8 cellular contexts compared by ENCODE assay signal in genomic region chrX:48475295-48475694, GRCh38. TPM values are rescaled to one million over a fixed set of nuclear protein-coding genes. Genes with fewer than 3 reads are reported as not detected.
DNase-seq lines count a peak whose midpoint lies in the region; TF ChIP-seq lines count a peak whose summit lies in the region.

No MANE protein-coding gene starts in this region.

- H3K27ac ChIP-seq in ectodermal cell (ENCODE audit: insufficient read depth, low read depth, low read length, poor library complexity, severe bottlenecking), result no peak overlapping the region
- H3K27ac ChIP-seq in neuronal stem cell (replicated peaks; ENCODE audit: low read length), result no peak overlapping the region

- no peaks in the 10 kb centered on the region for H3K27me3 ChIP-seq in ectodermal cell (ENCODE audit: control insufficient read depth, insufficient read depth, low read length, poor library complexity, severe bottlenecking)
- H3K27me3 ChIP-seq in neuronal stem cell (ENCODE audit: control insufficient read depth in 3 of 3, insufficient read depth in 3 of 3, low read depth in 1 of 3, low read length in 3 of 3), result no peaks in the 10 kb centered on the region

- no peak overlapping the region for H2BK12ac ChIP-seq in neuronal stem cell (ENCODE audit: low read length)

- no peaks in the 10 kb centered on the region for H3K9me3 Mint-ChIP-seq in Calu3 (ENCODE audit: low read depth, unreplicated experiment)

- peak overlapping the region; percentile 45 for H3K4me2 ChIP-seq in neuronal stem cell (ENCODE audit: insufficient read depth, low read length, poor library complexity, severe bottlenecking)

- peaks cover 49% of the 10 kb centered on the region for H3K36me3 Mint-ChIP-seq in Calu3 (ENCODE audit: insufficient read depth, unreplicated experiment)

- H2BK120ac ChIP-seq in neuronal stem cell (ENCODE audit: low read depth, low read length), result no peak overlapping the region

- H2BK15ac ChIP-seq in neuronal stem cell (ENCODE audit: low read length), result no peak overlapping the region

- no peak overlapping the region for H4K8ac ChIP-seq in neuronal stem cell (ENCODE audit: low read depth, low read length)

- H3K27ac Mint-ChIP-seq in Calu3 (ENCODE audit: unreplicated experiment), result peak overlapping the region; percentile 97

- intact Hi-C loops in Calu3 (cut with micrococcal nuclease; ENCODE audit: unreplicated experiment), result no loop called here

- H3K9me3 ChIP-seq in ectodermal cell (ENCODE audit: control insufficient read depth, low read length), result no peaks in the 10 kb centered on the region
- no peaks in the 10 kb centered on the region for H3K9me3 ChIP-seq in neuronal stem cell (replicated peaks in 1 of 2; ENCODE audit: control insufficient read depth in 2 of 2, insufficient read depth in 1 of 2, low read depth in 1 of 2, low read length in 2 of 2)

- H3K14ac ChIP-seq in neuronal stem cell (ENCODE audit: low read length), result no peak overlapping the region

- peak overlapping the region; percentile 85 for H2AFZ ChIP-seq in neuronal stem cell (ENCODE audit: low read length)

- H3K79me1 ChIP-seq in neuronal stem cell (ENCODE audit: low read depth, low read length), result no peaks in the 10 kb centered on the region

- H2AK5ac ChIP-seq in neuronal stem cell (ENCODE audit: low read depth, low read length), result no peak overlapping the region

- H3K23ac ChIP-seq in neuronal stem cell (ENCODE audit: low read depth, low read length, poor library complexity), result no peak overlapping the region

- H3K4me3 Mint-ChIP-seq in Calu3 (ENCODE audit: low read depth, unreplicated experiment), result peak overlapping the region; percentile 78

- no peaks in the 10 kb centered on the region for H3K36me3 ChIP-seq in ectodermal cell (ENCODE audit: control insufficient read depth, insufficient read depth, low read length)
- H3K36me3 ChIP-seq in neuronal stem cell (replicated peaks in 1 of 2; ENCODE audit: control insufficient read depth in 2 of 2, insufficient read depth in 2 of 2, low read length in 2 of 2), result peaks cover 0 to 4% of the 10 kb centered on the region in 2 donors

- 40 to 50% methylated on average over 1 of the region's 5 CpGs for WGBS in ectodermal cell, 2 experiments
- WGBS in neuronal stem cell (ENCODE audit: extremely low coverage in 2 of 2, insufficient read length in 2 of 2, insufficient replicate concordance in 1 of 2), 2 donors, result no CpG with 5 or more reads among the region's 5 CpGs

- H3K18ac ChIP-seq in neuronal stem cell (ENCODE audit: low read length), result no peak overlapping the region

- peak overlapping the region; percentile 67 for H3K4me3 ChIP-seq in ectodermal cell (ENCODE audit: insufficient read depth, low read depth, low read length)
- H3K4me3 ChIP-seq in neuronal stem cell (ENCODE audit: low read length in 2 of 2), result peak overlapping the region; percentile 83 to 96

- H3K27me3 Mint-ChIP-seq in Calu3 (ENCODE audit: unreplicated experiment), result peaks cover 1% of the 10 kb centered on the region

- no peak overlapping the region for H3K4ac ChIP-seq in neuronal stem cell (ENCODE audit: low read length)

- H2BK5ac ChIP-seq in neuronal stem cell (ENCODE audit: low read length), result no peak overlapping the region

- CTCF ChIA-PET in Calu3 (lab: Charles Lee), result interaction anchor here (1.5 kb wide), 2 partner anchors 19 to 64 kb away, joined by 4 to 10 read pairs; partner anchors contain the start of gene TBC1D25

- H3K4me1 ChIP-seq in ectodermal cell (ENCODE audit: control insufficient read depth, insufficient read depth, low read length) (peaks cover 9% of the 10 kb centered on the region), neuronal stem cell (ENCODE audit: control insufficient read depth in 2 of 2, insufficient read depth in 1 of 2, low read depth in 1 of 2, low read length in 2 of 2) (peaks cover 9 to 10% of the 10 kb centered on the region in 2 donors)

- no peak for TF ChIP-seq CTCF in Calu3 (IDR thresholded peaks at IDR 0.05; ENCODE audit: unreplicated experiment)

- H4K91ac ChIP-seq in neuronal stem cell (ENCODE audit: low read depth, low read length, poor library complexity), result no peak overlapping the region

- DNase-seq in Calu3 (peak; percentile 31), NCI-H2227 treated with DMSO at 0.1 percent for 48 hours (lab: John Stamatoyannopoulos, UW) (peak; percentile 55), neuronal stem cell (ENCODE audit: low spot score) (no peak), mucosa of gallbladder (ENCODE audit: low spot score) (no peak), AG20443 (ENCODE audit: low spot score) (no peak), superior temporal gyrus (ENCODE audit: extremely low spot score) (no peak)
- DNase-seq in central memory CD4-positive, alpha-beta T cell, result no peak

- no peak overlapping the region for H3K9ac ChIP-seq in neuronal stem cell (ENCODE audit: low read depth, low read length, poor library complexity)

- peaks cover 32% of the 10 kb centered on the region for H3K4me1 Mint-ChIP-seq in Calu3 (ENCODE audit: low read depth, unreplicated experiment)

- BruUV-seq in Calu3 (replicated peaks; lab: Mats Ljungman, UMichigan), result no TSS peak

RNA-seq across cellular contexts. Expression of gene FTSJ1, which starts 0.7 kb away (rescaled TPM):
- total RNA-seq in Calu3 (2022) (64.9 and 75.2 TPM in 2 replicates), mucosa of gallbladder (24.6 TPM)
- 42.8 TPM for polyA plus RNA-seq in ectodermal cell (2013, experiment 1 of 4)
- polyA plus RNA-seq in ectodermal cell (2013, experiment 2 of 4), result 41.4 TPM
- 33.4 TPM for polyA plus RNA-seq in ectodermal cell (2013, experiment 3 of 4)
- 38.0 TPM for polyA plus RNA-seq in ectodermal cell (2013, experiment 4 of 4)
- 30.5 TPM for polyA plus RNA-seq in neuronal stem cell (2013, experiment 1 of 2)
- 30.8 TPM for polyA plus RNA-seq in neuronal stem cell (2013, experiment 2 of 2)

RNA-seq across cellular contexts. Expression of gene SLC38A5, which starts 5.2 kb away (rescaled TPM):
- 0.33 and 0.54 TPM in 2 replicates for total RNA-seq in Calu3 (2022)
- 11.6 TPM for polyA plus RNA-seq in ectodermal cell (2013, experiment 1 of 4)
- 14.1 TPM for polyA plus RNA-seq in ectodermal cell (2013, experiment 2 of 4)
- polyA plus RNA-seq in ectodermal cell (2013, experiment 3 of 4), result 7.0 TPM
- polyA plus RNA-seq in ectodermal cell (2013, experiment 4 of 4), result 8.9 TPM
- 3.7 TPM for polyA plus RNA-seq in neuronal stem cell (2013, experiment 1 of 2)
- 4.0 TPM for polyA plus RNA-seq in neuronal stem cell (2013, experiment 2 of 2)
- 3.8 TPM for total RNA-seq in mucosa of gallbladder

RNA-seq across cellular contexts. Expression of gene PORCN, which starts 33.5 kb away (rescaled TPM):
- total RNA-seq in Calu3 (2022) (15.6 and 19.3 TPM in 2 replicates), mucosa of gallbladder (11.8 TPM)
- polyA plus RNA-seq in ectodermal cell (2013, experiment 1 of 4), result 14.6 TPM
- 15.3 TPM for polyA plus RNA-seq in ectodermal cell (2013, experiment 2 of 4)
- polyA plus RNA-seq in ectodermal cell (2013, experiment 3 of 4), result 14.5 TPM
- polyA plus RNA-seq in ectodermal cell (2013, experiment 4 of 4), result 17.3 TPM
- 12.1 TPM for polyA plus RNA-seq in neuronal stem cell (2013, experiment 1 of 2)
- polyA plus RNA-seq in neuronal stem cell (2013, experiment 2 of 2), result 11.9 TPM

RNA-seq across cellular contexts. Expression of gene EBP, which starts 46.3 kb away (rescaled TPM):
- total RNA-seq in Calu3 (2022) (159 and 186 TPM in 2 replicates), mucosa of gallbladder (127 TPM)
- polyA plus RNA-seq in ectodermal cell (2013, experiment 1 of 4), result 129 TPM
- polyA plus RNA-seq in ectodermal cell (2013, experiment 2 of 4), result 123 TPM
- polyA plus RNA-seq in ectodermal cell (2013, experiment 3 of 4), result 118 TPM
- 123 TPM for polyA plus RNA-seq in ectodermal cell (2013, experiment 4 of 4)
- polyA plus RNA-seq in neuronal stem cell (2013, experiment 1 of 2), result 106 TPM
- polyA plus RNA-seq in neuronal stem cell (2013, experiment 2 of 2), result 101 TPM

Comparison
In these comparisons a context has a peak if more than half of its experiments do, and no peak if none do; other contexts are left out.
1. DNase-seq: peak in Calu3 (single experiment) and NCI-H2227 treated with DMSO at 0.1 percent for 48 hours (single experiment); none in neuronal stem cell (single experiment), mucosa of gallbladder (single experiment), AG20443 (single experiment), superior temporal gyrus (single experiment) and central memory CD4-positive, alpha-beta T cell (single experiment).